ENCODE assay signal across 16 cellular contexts in genomic region chr16:89166696-89167424, GRCh38. TPM values are rescaled to one million over a fixed set of nuclear protein-coding genes. Genes with fewer than 3 reads are reported as not detected.
DNase-seq lines count a peak whose midpoint lies in the region; ATAC-seq and TF ChIP-seq lines count a peak whose summit lies in the region.
"Had no signal": no experiment of that assay in that cellular context is flagged by ENCODE, and none has a peak within 500 bp of the region (broad histone marks: within the 10 kb centered on the region; RNA-seq: fewer than 3 reads in every experiment).

No MANE protein-coding gene starts in this region.

- peak overlapping the region in 9 of 11 experiments; percentile 22 to 64 (median 47); a peak in 14 of 22 replicates for H3K27ac ChIP-seq in BLaER1 treated with 17β-estradiol and CSF1 and Interleukin-3, amounts not matched to agents 10 nM and 100 nM
- H3K27ac ChIP-seq in coronary artery (no peak overlapping the region), A673 (ENCODE audit: low read depth, low read length, poor library complexity, severe bottlenecking) (no peak overlapping the region)
- H3K27ac ChIP-seq: esophagus muscularis mucosa, HL-60, VCaP had no signal

- no peaks in the 10 kb centered on the region for H3K36me3 ChIP-seq in BLaER1 treated with 17β-estradiol and CSF1 and Interleukin-3, amounts not matched to agents 10 nM and 100 nM
- no peaks in the 10 kb centered on the region for H3K36me3 ChIP-seq in Loucy (ENCODE audit: insufficient read depth, low read length)
- no peaks in the 10 kb centered on the region for H3K36me3 ChIP-seq in A673 (ENCODE audit: insufficient read depth, low read length, poor library complexity, severe bottlenecking)
- H3K36me3 ChIP-seq: esophagus muscularis mucosa had no signal

- peak overlapping the region in 9 of 11 experiments; percentile 24 to 55 (median 41); a peak in 11 of 22 replicates for H3K9ac ChIP-seq in BLaER1 treated with 17β-estradiol and CSF1 and Interleukin-3, amounts not matched to agents 10 nM and 100 nM
- H3K9ac ChIP-seq in Loucy (ENCODE audit: low read depth, low read length, poor library complexity, severe bottlenecking): no peak overlapping the region

- H3K9me3 Mint-ChIP-seq in neural crest cell: no peaks in the 10 kb centered on the region
- H3K9me3 Mint-ChIP-seq: activated naive CD8-positive, alpha-beta T cell treated with anti-CD3 and anti-CD28 coated beads, Interleukin-2, amount 50 U/mL, for 24 hours; nephron progenitor cell had no signal

- H3K4me1 Mint-ChIP-seq in neural crest cell: peaks cover 15% of the 10 kb centered on the region

- peaks cover 23 to 78% (median 76%) of the 10 kb centered on the region in 10 experiments for H3K4me1 ChIP-seq in BLaER1 treated with 17β-estradiol and CSF1 and Interleukin-3, amounts not matched to agents 10 nM and 100 nM
- H3K4me1 ChIP-seq in Loucy (ENCODE audit: insufficient read depth, low read length, poor library complexity, severe bottlenecking): peaks cover 12% of the 10 kb centered on the region
- peaks cover 4% of the 10 kb centered on the region for H3K4me1 ChIP-seq in A673 (ENCODE audit: insufficient read depth, low read length, poor library complexity, severe bottlenecking)

- peaks cover 17% of the 10 kb centered on the region for H3K27me3 Mint-ChIP-seq in neural crest cell (ENCODE audit: low read depth)

- peaks cover 0 to 17% (median 0%) of the 10 kb centered on the region in 11 experiments; a peak in 9 of 22 replicates for H3K27me3 ChIP-seq in BLaER1 treated with 17β-estradiol and CSF1 and Interleukin-3, amounts not matched to agents 10 nM and 100 nM
- H3K27me3 ChIP-seq in Loucy (ENCODE audit: insufficient read depth, low read length, poor library complexity, severe bottlenecking) (no peaks in the 10 kb centered on the region), A673 (replicated peaks; ENCODE audit: insufficient read depth, low read depth, low read length, poor library complexity) (no peaks in the 10 kb centered on the region)

- H3K9me2 ChIP-seq in Loucy (replicated peaks; ENCODE audit: low read depth, low read length): no peaks in the 10 kb centered on the region

- no peak overlapping the region for H2AFZ ChIP-seq in Loucy (ENCODE audit: low read length)

- intact Hi-C loops in A673 (cut with micrococcal nuclease; ENCODE audit: unreplicated experiment): loop anchor here (5.0 kb wide), 2 partner anchors 220 to 430 kb away; no protein-coding TSS in a partner anchor

- H3K79me2 ChIP-seq in Loucy (ENCODE audit: insufficient read depth, low read length): no peaks in the 10 kb centered on the region

- peaks cover 0 to 21% (median 10%) of the 10 kb centered on the region in 11 experiments; a peak in 10 of 22 replicates for H4K20me1 ChIP-seq in BLaER1 treated with 17β-estradiol and CSF1 and Interleukin-3, amounts not matched to agents 10 nM and 100 nM
- H4K20me1 ChIP-seq in Loucy (ENCODE audit: insufficient read depth, low read length, poor library complexity, severe bottlenecking): no peaks in the 10 kb centered on the region

- H3K9me3 ChIP-seq in BLaER1 treated with 17β-estradiol and CSF1 and Interleukin-3, amounts not matched to agents 10 nM and 100 nM (replicated peaks in 1 of 11): no peaks in the 10 kb centered on the region
- H3K9me3 ChIP-seq in Loucy (ENCODE audit: insufficient read depth, low read depth, low read length): no peaks in the 10 kb centered on the region
- no peaks in the 10 kb centered on the region for H3K9me3 ChIP-seq in A673 (ENCODE audit: low read depth, low read length, poor library complexity, severe bottlenecking)
- H3K9me3 ChIP-seq: Caco-2, esophagus muscularis mucosa had no signal

- CTCF ChIA-PET in A673 (lab: Charles Lee): interaction anchor here (0.6 to 1.1 kb wide), 5 partner anchors 26 to 429 kb away, joined by 3 to 5 read pairs (median 4); no protein-coding TSS in a partner anchor

- TF ChIP-seq CTCF in Loucy (conservative IDR thresholded peaks at IDR 0.05; ENCODE audit: low read length) (no peak), coronary artery (IDR thresholded peaks at IDR 0.05) (no peak), neural crest cell (conservative IDR thresholded peaks at IDR 0.05) (no peak), A673 (conservative IDR thresholded peaks at IDR 0.05; ENCODE audit: low read depth, low read length) (no peak)

- H3K36me3 Mint-ChIP-seq in neural crest cell (ENCODE audit: low read depth): no peaks in the 10 kb centered on the region

- no peaks in the 10 kb centered on the region for H3F3A ChIP-seq in Loucy (ENCODE audit: low read depth)

- peak overlapping the region; percentile 35 for H3K27ac Mint-ChIP-seq in neural crest cell (ENCODE audit: unreplicated experiment)
- H3K27ac Mint-ChIP-seq: activated naive CD8-positive, alpha-beta T cell treated with anti-CD3 and anti-CD28 coated beads, Interleukin-2, amount 50 U/mL, for 24 hours; nephron progenitor cell had no signal

- H3K4me2 ChIP-seq in BLaER1 treated with 17β-estradiol and CSF1 and Interleukin-3, amounts not matched to agents 10 nM and 100 nM: peak overlapping the region; percentile 74 to 94 (median 83)
- peak overlapping the region; percentile 48 for H3K4me2 ChIP-seq in Loucy (ENCODE audit: low read depth, low read length, poor library complexity, severe bottlenecking)

- POLR2A ChIA-PET in A673 (lab: Charles Lee; ENCODE audit: low non-redundant PET): no interaction called here

- DNase-seq in coronary artery (ENCODE audit: low spot score): no peak
- no peak for DNase-seq in neural crest cell (ENCODE audit: low read depth, low spot score)
- no peak for DNase-seq in NCI-H345 treated with DMSO at 0.1 percent for 48 hours (lab: John Stamatoyannopoulos, UW; ENCODE audit: unreplicated experiment)
- no peak for DNase-seq in A673 (ENCODE audit: low spot score)
- DNase-seq: GOT3 had no signal

- BruUV-seq in A673 (replicated peaks; lab: Mats Ljungman, UMichigan): no TSS peak

- H3K4me3 ChIP-seq in BLaER1 treated with 17β-estradiol and CSF1 and Interleukin-3, amounts not matched to agents 10 nM and 100 nM: no peak overlapping the region
- no peak overlapping the region for H3K4me3 ChIP-seq in Loucy (ENCODE audit: low read length, poor library complexity, severe bottlenecking)
- H3K4me3 ChIP-seq in coronary artery: peak overlapping the region; percentile 45
- H3K4me3 ChIP-seq in A673 (ENCODE audit: low read depth, low read length, poor library complexity, severe bottlenecking): no peak overlapping the region
- H3K4me3 ChIP-seq: esophagus muscularis mucosa had no signal

- H3K4me3 Mint-ChIP-seq in neural crest cell: no peak overlapping the region
- H3K4me3 Mint-ChIP-seq: activated naive CD8-positive, alpha-beta T cell treated with anti-CD3 and anti-CD28 coated beads, Interleukin-2, amount 50 U/mL, for 24 hours; nephron progenitor cell had no signal

- no peak for ATAC-seq in HG03139 (IDR thresholded peaks at IDR 0.05; ENCODE audit: unreplicated experiment)
- ATAC-seq in GM21390 (IDR thresholded peaks at IDR 0.05; ENCODE audit: unreplicated experiment): no peak

RNA-seq across cellular contexts. Expression of gene CDH15, which starts 4.7 kb away (rescaled TPM):
- total RNA-seq in neural crest cell (not detected in 2 replicates), A673 (2021) (0.13 and 0.24 TPM in 2 replicates)
- total RNA-seq: Caco-2, mesenteric fat pad had no signal

RNA-seq across cellular contexts. Expression of gene SLC22A31, which starts 33.5 kb away (rescaled TPM):
- total RNA-seq in neural crest cell (1.3 and 1.4 TPM in 2 replicates), A673 (2021) (0.47 and 1.0 TPM in 2 replicates)

RNA-seq across cellular contexts. Expression of gene ZNF778, which starts 50.6 kb away (rescaled TPM):
- total RNA-seq in neural crest cell (13.7 and 15.5 TPM in 2 replicates), A673 (2021) (11.8 and 14.0 TPM in 2 replicates)

Comparison
In these comparisons a context has a peak if more than half of its experiments do, and no peak if none do; other contexts are left out.
1. H3K27ac ChIP-seq: peak in BLaER1 treated with 17β-estradiol and CSF1 and Interleukin-3, amounts not matched to agents 10 nM and 100 nM (9 of 11); none in coronary artery (0 of 2) and A673 (single experiment).